Comparison of ENCODE assay signal across 19 cellular contexts in the genomic region with DNA sequence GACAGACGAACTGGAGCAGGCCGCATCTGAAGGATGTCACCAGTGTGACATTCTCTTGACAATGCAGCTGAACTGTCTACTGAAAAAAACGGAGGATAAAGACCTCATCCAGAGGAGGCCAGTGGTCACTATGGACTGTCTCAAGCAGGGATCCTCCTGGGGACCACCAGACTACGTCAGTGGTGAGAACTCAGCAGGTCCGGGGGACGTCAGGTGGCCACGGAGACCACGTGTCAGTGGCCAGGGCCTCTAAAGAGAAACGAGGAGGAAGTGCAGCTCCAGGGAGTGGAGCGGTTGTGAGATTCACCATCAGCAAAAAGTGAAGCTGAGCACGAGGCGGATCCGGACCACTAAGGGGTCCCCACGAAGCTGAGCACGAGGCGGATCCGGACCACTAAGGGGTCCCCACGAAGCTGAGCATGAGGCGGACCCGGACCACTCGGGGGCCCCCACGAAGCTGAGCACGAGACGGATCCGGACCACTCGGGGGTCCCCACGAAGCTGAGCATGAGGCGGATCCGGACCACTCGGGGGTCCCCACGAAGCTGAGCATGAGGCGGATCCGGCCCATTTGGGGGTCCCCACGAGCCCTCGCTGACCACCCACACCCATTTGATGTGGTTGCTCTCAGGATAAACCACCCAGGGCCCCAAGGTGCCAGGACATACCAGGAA. TPM values are rescaled to one million over a fixed set of nuclear protein-coding genes. Genes with fewer than 3 reads are reported as not detected.
"Had no signal": no experiment of that assay in that cellular context is flagged by ENCODE, and none has a peak within 500 bp of the region (broad histone marks: within the 10 kb centered on the region; RNA-seq: fewer than 3 reads in every experiment).

No MANE protein-coding gene starts in this region.

- DNase-seq: activated B cell treated with CpG ODN at 0.5 μM for 24 hours; activated CD4-positive, alpha-beta T cell treated with anti-CD3 and anti-CD28 coated beads, Interleukin-2, amount 10 ng/mL, durations not matched to agents 24 days and 14 days; activated CD8-positive, alpha-beta T cell treated with anti-CD3 and anti-CD28 coated beads for 36 hours; activated effector memory CD4-positive, alpha-beta T cell treated with Interleukin-2 at 50 U/mL for 16 hours; activated naive CD4-positive, alpha-beta T cell treated with anti-CD3 and anti-CD28 coated beads, Interleukin-2, amount 50 U/mL, for 16 hours; activated T-cell treated with anti-CD3 and anti-CD28 coated beads, Interleukin-2, amount 50 U/mL, for 4 hours; amniotic stem cell; body of pancreas; foreskin melanocyte; kidney; midbrain; sigmoid colon; spleen; stimulated activated CD4-positive, alpha-beta T cell treated with anti-CD3 and anti-CD28 coated beads, Interleukin-4, amount 100 ng/mL, for 4 hours; stimulated activated naive CD4-positive, alpha-beta T cell had no signal

- H3K27ac ChIP-seq: body of pancreas, parathyroid adenoma had no signal

- H2AFZ ChIP-seq: parathyroid adenoma had no signal

- H3K4me3 ChIP-seq: body of pancreas, lung, sigmoid colon, spleen, thyroid gland had no signal

- H3K36me3 ChIP-seq: sigmoid colon, thyroid gland had no signal

- H3K9ac ChIP-seq: parathyroid adenoma had no signal

- H3K27ac Mint-ChIP-seq: activated B cell treated with CpG ODN at 0.5 μM for 24 hours; activated CD4-positive, alpha-beta T cell treated with anti-CD3 and anti-CD28 coated beads, Interleukin-2, amount 10 ng/mL, durations not matched to agents 24 days and 14 days; activated CD8-positive, alpha-beta T cell treated with anti-CD3 and anti-CD28 coated beads for 36 hours; T-helper 2 cell treated with Interferon-gamma antibody and Interleukin-4, amounts not matched to agents 5 μg/mL and 100 μg/mL, for 36 hours had no signal

- H3K4me1 ChIP-seq: parathyroid adenoma had no signal

- H3K4me3 Mint-ChIP-seq: activated B cell treated with CpG ODN at 0.5 μM for 24 hours; activated CD4-positive, alpha-beta T cell treated with anti-CD3 and anti-CD28 coated beads, Interleukin-2, amount 10 ng/mL, durations not matched to agents 24 days and 14 days; activated CD8-positive, alpha-beta T cell treated with anti-CD3 and anti-CD28 coated beads for 36 hours; activated T-cell treated with anti-CD3 and anti-CD28 coated beads, Interleukin-2, amount 50 U/mL, for 4 hours; T-helper 2 cell treated with Interferon-gamma antibody and Interleukin-4, amounts not matched to agents 5 μg/mL and 100 μg/mL, for 36 hours had no signal

- H3K27me3 ChIP-seq: body of pancreas, sigmoid colon, spleen, thyroid gland had no signal

- H3K9me3 ChIP-seq: body of pancreas, sigmoid colon, spleen, thyroid gland had no signal

- H3K27me3 Mint-ChIP-seq: activated B cell treated with CpG ODN at 0.5 μM for 24 hours; activated CD4-positive, alpha-beta T cell treated with anti-CD3 and anti-CD28 coated beads, Interleukin-2, amount 10 ng/mL, durations not matched to agents 24 days and 14 days; activated CD8-positive, alpha-beta T cell treated with anti-CD3 and anti-CD28 coated beads for 36 hours had no signal

- ATAC-seq: activated CD8-positive, alpha-beta T cell treated with anti-CD3 and anti-CD28 coated beads for 36 hours; activated T-cell treated with anti-CD3 and anti-CD28 coated beads, Interleukin-2, amount 50 U/mL, for 4 hours; body of pancreas had no signal

RNA-seq across cellular contexts. Expression of gene TMEM240, which starts 13.5 kb away (rescaled TPM):
- total RNA-seq: activated CD4-positive, alpha-beta T cell treated with anti-CD3 and anti-CD28 coated beads, Interleukin-2, amount 10 ng/mL, durations not matched to agents 24 days and 14 days had no signal
